ENCODE assay signal across 1 cellular context in genomic region chr3:52455283-52456168, GRCh38.
TF ChIP-seq lines count a peak whose summit lies in the region.

Gene NISCH, plus strand, starts transcription at chr3:52455604. Its CDS starts 38 bp downstream, at chr3:52455642.

TF ChIP-seq in HepG2, 621 proteins besides CTCF, POLR2A, EP300 and RAD21 (continued from another document and continues in another):
- no peak for TF ChIP-seq ZBTB46 (CRISPR knock-in tag; IDR thresholded peaks at IDR 0.05; ENCODE audit: borderline replicate concordance)
- no peak for TF ChIP-seq SOX13 (IDR thresholded peaks at IDR 0.05)
- TF ChIP-seq SOX13 (CRISPR knock-in tag; conservative IDR thresholded peaks at IDR 0.05 in 1 of 2, IDR thresholded peaks at IDR 0.05 in 1 of 2) = peak in 1 of 2 experiments; percentile 58; a peak in 2 of 4 replicates
- no peak for TF ChIP-seq ZSCAN20 (CRISPR knock-in tag; IDR thresholded peaks at IDR 0.05; ENCODE audit: borderline replicate concordance)
- TF ChIP-seq ZNF234 (CRISPR knock-in tag; conservative IDR thresholded peaks at IDR 0.05) = peak; percentile 65; the same call in 1 of the 2 replicates
- TF ChIP-seq POLR2AphosphoS5 (IDR thresholded peaks at IDR 0.05; ENCODE audit: low read depth, low read length) = peak; percentile 70
- TF ChIP-seq SRSF9 (IDR thresholded peaks at IDR 0.05; ENCODE audit: borderline replicate concordance, insufficient read depth, low read depth, low read length, poor library complexity, severe bottlenecking) = no peak
- no peak for TF ChIP-seq ZNF615 (CRISPR knock-in tag; IDR thresholded peaks at IDR 0.05; ENCODE audit: borderline replicate concordance)
- TF ChIP-seq ZBTB7B (CRISPR knock-in tag; IDR thresholded peaks at IDR 0.05) = peak; percentile 43; the same call in 1 of the 2 replicates
- TF ChIP-seq TMF1 (CRISPR knock-in tag; IDR thresholded peaks at IDR 0.05; ENCODE audit: low read depth) = no peak
- TF ChIP-seq ZNF607 (CRISPR knock-in tag; IDR thresholded peaks at IDR 0.05; ENCODE audit: borderline replicate concordance) = 0 out of 2 replicates have a peak, but pooled peaks have one; percentile 60
- TF ChIP-seq KMT2B (CRISPR knock-in tag; IDR thresholded peaks at IDR 0.05) = no peak; the same call in 1 of the 2 replicates
- no peak for TF ChIP-seq ZNF782 (CRISPR knock-in tag; IDR thresholded peaks at IDR 0.05; ENCODE audit: borderline replicate concordance)
- no peak for TF ChIP-seq ZNF556 (CRISPR knock-in tag; IDR thresholded peaks at IDR 0.05; ENCODE audit: borderline replicate concordance)
- peak; percentile 44; the same call in 1 of the 2 replicates for TF ChIP-seq ZNF501 (CRISPR knock-in tag; IDR thresholded peaks at IDR 0.05)
- no peak for TF ChIP-seq ZNF530 (CRISPR knock-in tag; IDR thresholded peaks at IDR 0.05; ENCODE audit: low read depth)
- TF ChIP-seq ZNF772 (CRISPR knock-in tag; IDR thresholded peaks at IDR 0.05) = peak; percentile 72
- peak; percentile 62 for TF ChIP-seq XRCC5 (optimal IDR thresholded peaks at IDR 0.05; ENCODE audit: low read length)
- no peak for TF ChIP-seq ZNF30 (CRISPR knock-in tag; IDR thresholded peaks at IDR 0.05)
- peak; percentile 69; the same call in 1 of the 2 replicates for TF ChIP-seq KDM2A (CRISPR knock-in tag; IDR thresholded peaks at IDR 0.05; ENCODE audit: borderline replicate concordance, low read depth)
- TF ChIP-seq, protein P1, sequence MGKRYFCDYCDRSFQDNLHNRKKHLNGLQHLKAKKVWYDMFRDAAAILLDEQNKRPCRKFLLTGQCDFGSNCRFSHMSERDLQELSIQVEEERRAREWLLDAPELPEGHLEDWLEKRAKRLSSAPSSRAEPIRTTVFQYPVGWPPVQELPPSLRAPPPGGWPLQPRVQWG (CRISPR knock-in tag; IDR thresholded peaks at IDR 0.05; ENCODE audit: borderline replicate concordance, low read depth) = no peak
- TF ChIP-seq ATF7-NPFF (CRISPR knock-in tag; IDR thresholded peaks at IDR 0.05; ENCODE audit: low read depth) = no peak; the same call in none of the 2 replicates
- TF ChIP-seq, protein P2, sequence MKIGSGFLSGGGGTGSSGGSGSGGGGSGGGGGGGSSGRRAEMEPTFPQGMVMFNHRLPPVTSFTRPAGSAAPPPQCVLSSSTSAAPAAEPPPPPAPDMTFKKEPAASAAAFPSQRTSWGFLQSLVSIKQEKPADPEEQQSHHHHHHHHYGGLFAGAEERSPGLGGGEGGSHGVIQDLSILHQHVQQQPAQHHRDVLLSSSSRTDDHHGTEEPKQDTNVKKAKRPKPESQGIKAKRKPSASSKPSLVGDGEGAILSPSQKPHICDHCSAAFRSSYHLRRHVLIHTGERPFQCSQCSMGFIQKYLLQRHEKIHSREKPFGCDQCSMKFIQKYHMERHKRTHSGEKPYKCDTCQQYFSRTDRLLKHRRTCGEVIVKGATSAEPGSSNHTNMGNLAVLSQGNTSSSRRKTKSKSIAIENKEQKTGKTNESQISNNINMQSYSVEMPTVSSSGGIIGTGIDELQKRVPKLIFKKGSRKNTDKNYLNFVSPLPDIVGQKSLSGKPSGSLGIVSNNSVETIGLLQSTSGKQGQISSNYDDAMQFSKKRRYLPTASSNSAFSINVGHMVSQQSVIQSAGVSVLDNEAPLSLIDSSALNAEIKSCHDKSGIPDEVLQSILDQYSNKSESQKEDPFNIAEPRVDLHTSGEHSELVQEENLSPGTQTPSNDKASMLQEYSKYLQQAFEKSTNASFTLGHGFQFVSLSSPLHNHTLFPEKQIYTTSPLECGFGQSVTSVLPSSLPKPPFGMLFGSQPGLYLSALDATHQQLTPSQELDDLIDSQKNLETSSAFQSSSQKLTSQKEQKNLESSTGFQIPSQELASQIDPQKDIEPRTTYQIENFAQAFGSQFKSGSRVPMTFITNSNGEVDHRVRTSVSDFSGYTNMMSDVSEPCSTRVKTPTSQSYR (CRISPR knock-in tag; IDR thresholded peaks at IDR 0.05; ENCODE audit: borderline replicate concordance) = peak; percentile 57; the same call in 1 of the 2 replicates
- TF ChIP-seq ZNF652 (CRISPR knock-in tag; IDR thresholded peaks at IDR 0.05; ENCODE audit: borderline replicate concordance, low read depth) = no peak
- no peak for TF ChIP-seq NR3C1 (CRISPR knock-in tag; IDR thresholded peaks at IDR 0.05)
- peak; percentile 43; the same call in 1 of the 2 replicates for TF ChIP-seq KDM5A (IDR thresholded peaks at IDR 0.05; ENCODE audit: borderline replicate concordance, low read length)
- no peak; the same call in 1 of the 2 replicates for TF ChIP-seq HIVEP1 (CRISPR knock-in tag; IDR thresholded peaks at IDR 0.05)
- no peak for TF ChIP-seq KMT2A (CRISPR knock-in tag; IDR thresholded peaks at IDR 0.05)
- peak; percentile 90 for TF ChIP-seq MYC (CRISPR knock-in tag; IDR thresholded peaks at IDR 0.05; ENCODE audit: borderline replicate concordance)
- TF ChIP-seq ARNT (IDR thresholded peaks at IDR 0.05) = no peak
- 0 out of 2 replicates have a peak, but pooled peaks have one; percentile 36 for TF ChIP-seq AHDC1 (CRISPR knock-in tag; IDR thresholded peaks at IDR 0.05; ENCODE audit: borderline replicate concordance)
- TF ChIP-seq GLI4 (CRISPR knock-in tag; IDR thresholded peaks at IDR 0.05; ENCODE audit: borderline replicate concordance) = no peak
- TF ChIP-seq DNMT3B (CRISPR knock-in tag; conservative IDR thresholded peaks at IDR 0.05) = no peak
- TF ChIP-seq MIER3 (CRISPR knock-in tag; IDR thresholded peaks at IDR 0.05; ENCODE audit: borderline replicate concordance) = peak; percentile 69; the same call in 1 of the 2 replicates
- no peak for TF ChIP-seq ZNF205 (CRISPR knock-in tag; IDR thresholded peaks at IDR 0.05)
- TF ChIP-seq, protein P3, sequence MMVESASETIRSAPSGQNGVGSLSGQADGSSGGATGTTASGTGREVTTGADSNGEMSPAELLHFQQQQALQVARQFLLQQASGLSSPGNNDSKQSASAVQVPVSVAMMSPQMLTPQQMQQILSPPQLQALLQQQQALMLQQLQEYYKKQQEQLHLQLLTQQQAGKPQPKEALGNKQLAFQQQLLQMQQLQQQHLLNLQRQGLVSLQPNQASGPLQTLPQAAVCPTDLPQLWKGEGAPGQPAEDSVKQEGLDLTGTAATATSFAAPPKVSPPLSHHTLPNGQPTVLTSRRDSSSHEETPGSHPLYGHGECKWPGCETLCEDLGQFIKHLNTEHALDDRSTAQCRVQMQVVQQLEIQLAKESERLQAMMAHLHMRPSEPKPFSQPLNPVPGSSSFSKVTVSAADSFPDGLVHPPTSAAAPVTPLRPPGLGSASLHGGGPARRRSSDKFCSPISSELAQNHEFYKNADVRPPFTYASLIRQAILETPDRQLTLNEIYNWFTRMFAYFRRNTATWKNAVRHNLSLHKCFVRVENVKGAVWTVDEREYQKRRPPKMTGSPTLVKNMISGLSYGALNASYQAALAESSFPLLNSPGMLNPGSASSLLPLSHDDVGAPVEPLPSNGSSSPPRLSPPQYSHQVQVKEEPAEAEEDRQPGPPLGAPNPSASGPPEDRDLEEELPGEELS (CRISPR knock-in tag; IDR thresholded peaks at IDR 0.05) = no peak
- TF ChIP-seq ATF1 (CRISPR knock-in tag; IDR thresholded peaks at IDR 0.05) = no peak
- no peak for TF ChIP-seq SIN3A (IDR thresholded peaks at IDR 0.05; ENCODE audit: borderline replicate concordance, low read depth, low read length)
- no peak for TF ChIP-seq ATF3 (CRISPR knock-in tag; IDR thresholded peaks at IDR 0.05)
- TF ChIP-seq, protein P4, sequence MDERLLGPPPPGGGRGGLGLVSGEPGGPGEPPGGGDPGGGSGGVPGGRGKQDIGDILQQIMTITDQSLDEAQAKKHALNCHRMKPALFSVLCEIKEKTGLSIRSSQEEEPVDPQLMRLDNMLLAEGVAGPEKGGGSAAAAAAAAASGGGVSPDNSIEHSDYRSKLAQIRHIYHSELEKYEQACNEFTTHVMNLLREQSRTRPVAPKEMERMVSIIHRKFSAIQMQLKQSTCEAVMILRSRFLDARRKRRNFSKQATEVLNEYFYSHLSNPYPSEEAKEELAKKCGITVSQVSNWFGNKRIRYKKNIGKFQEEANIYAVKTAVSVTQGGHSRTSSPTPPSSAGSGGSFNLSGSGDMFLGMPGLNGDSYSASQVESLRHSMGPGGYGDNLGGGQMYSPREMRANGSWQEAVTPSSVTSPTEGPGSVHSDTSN (CRISPR knock-in tag; IDR thresholded peaks at IDR 0.05) = peak; percentile 84
- no peak for TF ChIP-seq ZNF83 (CRISPR knock-in tag; IDR thresholded peaks at IDR 0.05; ENCODE audit: borderline replicate concordance)
- TF ChIP-seq HOXA7 (CRISPR knock-in tag; IDR thresholded peaks at IDR 0.05) = no peak
- 0 out of 2 replicates have a peak, but pooled peaks have one; percentile 36 for TF ChIP-seq ZNF790 (CRISPR knock-in tag; IDR thresholded peaks at IDR 0.05; ENCODE audit: borderline replicate concordance)
- no peak for TF ChIP-seq ISX (CRISPR knock-in tag; conservative IDR thresholded peaks at IDR 0.05)
- peak; percentile 98 for TF ChIP-seq CEBPB (IDR thresholded peaks at IDR 0.05; ENCODE audit: borderline replicate concordance, low read depth, low read length)
- peak; percentile 87; the same call in 1 of the 2 replicates for TF ChIP-seq POGK (CRISPR knock-in tag; conservative IDR thresholded peaks at IDR 0.05)
- no peak for TF ChIP-seq HCFC1 (IDR thresholded peaks at IDR 0.05; ENCODE audit: low read depth, low read length)
- TF ChIP-seq PHF20 (CRISPR knock-in tag; IDR thresholded peaks at IDR 0.05) = peak; percentile 42; the same call in 1 of the 2 replicates
- TF ChIP-seq SALL2 (CRISPR knock-in tag; IDR thresholded peaks at IDR 0.05) = no peak
- TF ChIP-seq NR1H2 (CRISPR knock-in tag; IDR thresholded peaks at IDR 0.05; ENCODE audit: borderline replicate concordance, low read depth) = no peak
- no peak; the same call in 1 of the 2 replicates for TF ChIP-seq ZNF672 (CRISPR knock-in tag; IDR thresholded peaks at IDR 0.05)
- peak; percentile 54 for TF ChIP-seq TEAD3 (CRISPR knock-in tag; optimal IDR thresholded peaks at IDR 0.05; ENCODE audit: borderline replicate concordance)
- TF ChIP-seq TOPORS (CRISPR knock-in tag; IDR thresholded peaks at IDR 0.05) = no peak
